ENCODE assay signal across 1 cellular context in genomic region chr7:16599860-16600259, GRCh38.
TF ChIP-seq lines count a peak whose summit lies in the region.

No MANE protein-coding gene starts in this region.

TF ChIP-seq in GM23338, 12 proteins besides CTCF, POLR2A, EP300 and RAD21 (continued from another document):
- TF ChIP-seq, protein P1, sequence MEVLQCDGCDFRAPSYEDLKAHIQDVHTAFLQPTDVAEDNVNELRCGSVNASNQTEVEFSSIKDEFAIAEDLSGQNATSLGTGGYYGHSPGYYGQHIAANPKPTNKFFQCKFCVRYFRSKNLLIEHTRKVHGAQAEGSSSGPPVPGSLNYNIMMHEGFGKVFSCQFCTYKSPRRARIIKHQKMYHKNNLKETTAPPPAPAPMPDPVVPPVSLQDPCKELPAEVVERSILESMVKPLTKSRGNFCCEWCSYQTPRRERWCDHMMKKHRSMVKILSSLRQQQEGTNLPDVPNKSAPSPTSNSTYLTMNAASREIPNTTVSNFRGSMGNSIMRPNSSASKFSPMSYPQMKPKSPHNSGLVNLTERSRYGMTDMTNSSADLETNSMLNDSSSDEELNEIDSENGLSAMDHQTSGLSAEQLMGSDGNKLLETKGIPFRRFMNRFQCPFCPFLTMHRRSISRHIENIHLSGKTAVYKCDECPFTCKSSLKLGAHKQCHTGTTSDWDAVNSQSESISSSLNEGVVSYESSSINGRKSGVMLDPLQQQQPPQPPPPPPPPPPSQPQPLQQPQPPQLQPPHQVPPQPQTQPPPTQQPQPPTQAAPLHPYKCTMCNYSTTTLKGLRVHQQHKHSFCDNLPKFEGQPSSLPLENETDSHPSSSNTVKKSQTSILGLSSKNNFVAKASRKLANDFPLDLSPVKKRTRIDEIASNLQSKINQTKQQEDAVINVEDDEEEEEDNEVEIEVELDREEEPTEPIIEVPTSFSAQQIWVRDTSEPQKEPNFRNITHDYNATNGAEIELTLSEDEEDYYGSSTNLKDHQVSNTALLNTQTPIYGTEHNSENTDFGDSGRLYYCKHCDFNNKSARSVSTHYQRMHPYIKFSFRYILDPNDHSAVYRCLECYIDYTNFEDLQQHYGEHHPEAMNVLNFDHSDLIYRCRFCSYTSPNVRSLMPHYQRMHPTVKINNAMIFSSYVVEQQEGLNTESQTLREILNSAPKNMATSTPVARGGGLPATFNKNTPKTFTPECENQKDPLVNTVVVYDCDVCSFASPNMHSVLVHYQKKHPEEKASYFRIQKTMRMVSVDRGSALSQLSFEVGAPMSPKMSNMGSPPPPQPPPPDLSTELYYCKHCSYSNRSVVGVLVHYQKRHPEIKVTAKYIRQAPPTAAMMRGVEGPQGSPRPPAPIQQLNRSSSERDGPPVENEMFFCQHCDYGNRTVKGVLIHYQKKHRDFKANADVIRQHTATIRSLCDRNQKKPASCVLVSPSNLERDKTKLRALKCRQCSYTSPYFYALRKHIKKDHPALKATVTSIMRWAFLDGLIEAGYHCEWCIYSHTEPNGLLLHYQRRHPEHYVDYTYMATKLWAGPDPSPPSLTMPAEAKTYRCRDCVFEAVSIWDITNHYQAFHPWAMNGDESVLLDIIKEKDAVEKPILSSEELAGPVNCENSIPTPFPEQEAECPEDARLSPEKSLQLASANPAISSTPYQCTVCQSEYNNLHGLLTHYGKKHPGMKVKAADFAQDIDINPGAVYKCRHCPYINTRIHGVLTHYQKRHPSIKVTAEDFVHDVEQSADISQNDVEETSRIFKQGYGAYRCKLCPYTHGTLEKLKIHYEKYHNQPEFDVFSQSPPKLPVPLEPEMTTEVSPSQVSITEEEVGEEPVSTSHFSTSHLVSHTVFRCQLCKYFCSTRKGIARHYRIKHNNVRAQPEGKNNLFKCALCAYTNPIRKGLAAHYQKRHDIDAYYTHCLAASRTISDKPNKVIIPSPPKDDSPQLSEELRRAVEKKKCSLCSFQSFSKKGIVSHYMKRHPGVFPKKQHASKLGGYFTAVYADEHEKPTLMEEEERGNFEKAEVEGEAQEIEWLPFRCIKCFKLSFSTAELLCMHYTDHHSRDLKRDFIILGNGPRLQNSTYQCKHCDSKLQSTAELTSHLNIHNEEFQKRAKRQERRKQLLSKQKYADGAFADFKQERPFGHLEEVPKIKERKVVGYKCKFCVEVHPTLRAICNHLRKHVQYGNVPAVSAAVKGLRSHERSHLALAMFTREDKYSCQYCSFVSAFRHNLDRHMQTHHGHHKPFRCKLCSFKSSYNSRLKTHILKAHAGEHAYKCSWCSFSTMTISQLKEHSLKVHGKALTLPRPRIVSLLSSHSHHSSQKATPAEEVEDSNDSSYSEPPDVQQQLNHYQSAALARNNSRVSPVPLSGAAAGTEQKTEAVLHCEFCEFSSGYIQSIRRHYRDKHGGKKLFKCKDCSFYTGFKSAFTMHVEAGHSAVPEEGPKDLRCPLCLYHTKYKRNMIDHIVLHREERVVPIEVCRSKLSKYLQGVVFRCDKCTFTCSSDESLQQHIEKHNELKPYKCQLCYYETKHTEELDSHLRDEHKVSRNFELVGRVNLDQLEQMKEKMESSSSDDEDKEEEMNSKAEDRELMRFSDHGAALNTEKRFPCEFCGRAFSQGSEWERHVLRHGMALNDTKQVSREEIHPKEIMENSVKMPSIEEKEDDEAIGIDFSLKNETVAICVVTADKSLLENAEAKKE (CRISPR knock-in tag; IDR thresholded peaks at IDR 0.05): no peak
- TF ChIP-seq ZNF331 (CRISPR knock-in tag; IDR thresholded peaks at IDR 0.05; ENCODE audit: low read depth): no peak
- TF ChIP-seq ZNF114 (CRISPR knock-in tag; IDR thresholded peaks at IDR 0.05): no peak
- no peak for TF ChIP-seq POLR2AphosphoS5 (IDR thresholded peaks at IDR 0.05; ENCODE audit: low read depth)
- no peak for TF ChIP-seq STAT1 (IDR thresholded peaks at IDR 0.05; ENCODE audit: unreplicated experiment)
- no peak for TF ChIP-seq EZH2 (IDR thresholded peaks at IDR 0.05; ENCODE audit: low read depth, unreplicated experiment)
- TF ChIP-seq, protein P2, sequence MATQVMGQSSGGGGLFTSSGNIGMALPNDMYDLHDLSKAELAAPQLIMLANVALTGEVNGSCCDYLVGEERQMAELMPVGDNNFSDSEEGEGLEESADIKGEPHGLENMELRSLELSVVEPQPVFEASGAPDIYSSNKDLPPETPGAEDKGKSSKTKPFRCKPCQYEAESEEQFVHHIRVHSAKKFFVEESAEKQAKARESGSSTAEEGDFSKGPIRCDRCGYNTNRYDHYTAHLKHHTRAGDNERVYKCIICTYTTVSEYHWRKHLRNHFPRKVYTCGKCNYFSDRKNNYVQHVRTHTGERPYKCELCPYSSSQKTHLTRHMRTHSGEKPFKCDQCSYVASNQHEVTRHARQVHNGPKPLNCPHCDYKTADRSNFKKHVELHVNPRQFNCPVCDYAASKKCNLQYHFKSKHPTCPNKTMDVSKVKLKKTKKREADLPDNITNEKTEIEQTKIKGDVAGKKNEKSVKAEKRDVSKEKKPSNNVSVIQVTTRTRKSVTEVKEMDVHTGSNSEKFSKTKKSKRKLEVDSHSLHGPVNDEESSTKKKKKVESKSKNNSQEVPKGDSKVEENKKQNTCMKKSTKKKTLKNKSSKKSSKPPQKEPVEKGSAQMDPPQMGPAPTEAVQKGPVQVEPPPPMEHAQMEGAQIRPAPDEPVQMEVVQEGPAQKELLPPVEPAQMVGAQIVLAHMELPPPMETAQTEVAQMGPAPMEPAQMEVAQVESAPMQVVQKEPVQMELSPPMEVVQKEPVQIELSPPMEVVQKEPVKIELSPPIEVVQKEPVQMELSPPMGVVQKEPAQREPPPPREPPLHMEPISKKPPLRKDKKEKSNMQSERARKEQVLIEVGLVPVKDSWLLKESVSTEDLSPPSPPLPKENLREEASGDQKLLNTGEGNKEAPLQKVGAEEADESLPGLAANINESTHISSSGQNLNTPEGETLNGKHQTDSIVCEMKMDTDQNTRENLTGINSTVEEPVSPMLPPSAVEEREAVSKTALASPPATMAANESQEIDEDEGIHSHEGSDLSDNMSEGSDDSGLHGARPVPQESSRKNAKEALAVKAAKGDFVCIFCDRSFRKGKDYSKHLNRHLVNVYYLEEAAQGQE (IDR thresholded peaks at IDR 0.05; ENCODE audit: unreplicated experiment): no peak
- no peak for TF ChIP-seq ETS1 (IDR thresholded peaks at IDR 0.05)
- TF ChIP-seq JUNB (IDR thresholded peaks at IDR 0.05; ENCODE audit: unreplicated experiment): no peak
